In genomic region chr1:21052034-21052433, GRCh38 we compare ENCODE assay signal across 20 cellular contexts.
"Had no signal": no experiment of that assay in that cellular context is flagged by ENCODE, and none has a peak within 500 bp of the region (broad histone marks: within the 10 kb centered on the region; RNA-seq: fewer than 3 reads in every experiment).

No MANE protein-coding gene starts in this region.

- DNase-seq: activated CD4-positive, alpha-beta memory T cell treated with anti-CD3 and anti-CD28 coated beads for 36 hours; activated CD4-positive, alpha-beta T cell treated with anti-CD3 and anti-CD28 coated beads for 48 hours; activated effector memory CD4-positive, alpha-beta T cell treated with Interleukin-2 at 50 U/mL for 16 hours; activated naive CD4-positive, alpha-beta T cell treated with anti-CD3 and anti-CD28 coated beads for 36 hours; activated T-cell treated with anti-CD3 and anti-CD28 coated beads, Interleukin-2, amount 50 U/mL, for 72 hours; anterior cingulate cortex; body of pancreas; cortex of kidney; endodermal cell; head of caudate nucleus; hypothalamus; left ventricle myocardium superior; mucosa of descending colon; occipital lobe; right lobe of liver; small intestine; stimulated activated CD4-positive, alpha-beta T cell treated with anti-CD3 and anti-CD28 coated beads, Interleukin-2, amount 100 ng/mL, for 24 hours; transverse colon had no signal

- H3K4me3 ChIP-seq: body of pancreas, cardiac muscle cell, gastroesophageal sphincter, mucosa of descending colon, right lobe of liver, transverse colon had no signal
